Comparison of ENCODE assay signal across 11 cellular contexts in the genomic region with DNA sequence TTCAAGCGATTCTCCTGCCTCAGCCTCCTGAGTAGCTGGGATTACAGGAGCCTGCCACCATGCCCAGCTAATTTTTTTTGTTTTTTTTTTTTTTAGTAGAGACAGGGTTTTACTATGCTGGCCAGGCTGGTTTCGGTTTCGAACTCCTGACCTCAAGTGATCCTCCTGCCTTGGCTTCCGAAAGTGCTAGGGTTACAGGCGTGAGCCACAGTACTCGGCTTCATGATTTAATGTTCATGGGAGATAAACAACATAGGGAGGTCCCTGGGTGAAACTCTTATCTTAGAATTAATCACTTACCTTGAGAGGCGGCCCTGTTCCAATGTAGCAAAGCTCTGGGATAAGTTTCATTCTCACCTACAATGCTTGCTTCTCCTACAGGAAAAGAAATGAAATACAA. TPM values are rescaled to one million over a fixed set of nuclear protein-coding genes. Genes with fewer than 3 reads are reported as not detected.
A peak's percentile ranks its signal among the peaks of the same experiment; 100 is the strongest.
DNase-seq lines count a peak whose midpoint lies in the region; ATAC-seq, FAIRE-seq and TF ChIP-seq lines count a peak whose summit lies in the region.
"Had no signal": no experiment of that assay in that cellular context is flagged by ENCODE, and none has a peak within 500 bp of the region (broad histone marks: within the 10 kb centered on the region; RNA-seq: fewer than 3 reads in every experiment).

No MANE protein-coding gene starts in this region.

- no peak overlapping the region for H2BK15ac ChIP-seq in H9 (ENCODE audit: low read depth, low read length)

- no peak overlapping the region for H3K23ac ChIP-seq in H9 (ENCODE audit: insufficient read length, low read depth, low read length)

- H3K18ac ChIP-seq in H9 (ENCODE audit: insufficient read length, low read depth, low read length) = no peak overlapping the region

- H3K4me1 ChIP-seq in effector memory CD4-positive, alpha-beta T cell (ENCODE audit: control insufficient read depth, insufficient read depth, low read length, poor library complexity, severe bottlenecking) = no peaks in the 10 kb centered on the region
- no peaks in the 10 kb centered on the region for H3K4me1 ChIP-seq in H9 (ENCODE audit: insufficient read depth, low read length)
- H3K4me1 ChIP-seq: stomach had no signal

- H3K79me2 ChIP-seq in H9 (ENCODE audit: insufficient read depth, low read length) = no peaks in the 10 kb centered on the region

- no peak overlapping the region for H2BK5ac ChIP-seq in H9 (ENCODE audit: insufficient read length, low read length)

- no peak overlapping the region for H2AFZ ChIP-seq in H9 (ENCODE audit: low read length)

- WGBS in H9 (ENCODE audit: extremely low coverage, insufficient read length, low lambda C conversion rate) = no CpG with 5 or more reads among the region's 7 CpGs

- H3K56ac ChIP-seq in H9 (ENCODE audit: insufficient read length, low read depth, low read length) = no peak overlapping the region

- no peaks in the 10 kb centered on the region for H3K9me3 Mint-ChIP-seq in H9

- H3K4me2 ChIP-seq in H9 (ENCODE audit: insufficient read depth, insufficient read length, low read length) = no peak overlapping the region

- H3K4me3 ChIP-seq in effector memory CD4-positive, alpha-beta T cell (ENCODE audit: insufficient read depth, low read depth, low read length, poor library complexity, severe bottlenecking) = no peak overlapping the region
- H3K4me3 ChIP-seq: stomach had no signal

- no peaks in the 10 kb centered on the region for H4K20me1 ChIP-seq in H9 (ENCODE audit: control insufficient read depth, insufficient read depth, insufficient read length)

- peaks cover 49% of the 10 kb centered on the region for H3K36me3 ChIP-seq in effector memory CD4-positive, alpha-beta T cell (ENCODE audit: control insufficient read depth, insufficient read depth, low read length)

- no peak overlapping the region for H3K9ac ChIP-seq in H9 (ENCODE audit: extremely low read depth, insufficient read length, low read length)

- H3K23me2 ChIP-seq in H9 (ENCODE audit: insufficient read length, low read depth, low read length, poor library complexity, severe bottlenecking) = no peaks in the 10 kb centered on the region

- no peak overlapping the region for H3K4ac ChIP-seq in H9 (ENCODE audit: low read depth, low read length)

- no peak overlapping the region for H3K4me3 Mint-ChIP-seq in H9

- H2BK20ac ChIP-seq in H9 (ENCODE audit: low read depth, low read length, poor library complexity, severe bottlenecking) = no peak overlapping the region

- H3K14ac ChIP-seq in H9 (ENCODE audit: insufficient read depth, low read length) = no peak overlapping the region

- no peak overlapping the region for H3K27ac Mint-ChIP-seq in H9

- H4K8ac ChIP-seq in H9 (replicated peaks; ENCODE audit: insufficient read length, low read depth, low read length) = no peak overlapping the region

- H3K27me3 ChIP-seq in effector memory CD4-positive, alpha-beta T cell (replicated peaks; ENCODE audit: control insufficient read depth, insufficient read depth, low read length, poor library complexity, severe bottlenecking) = no peaks in the 10 kb centered on the region
- H3K27me3 ChIP-seq in H9 (ENCODE audit: insufficient read depth, low read length) = no peaks in the 10 kb centered on the region
- H3K27me3 ChIP-seq: stomach had no signal

- no peak overlapping the region for H3K27ac ChIP-seq in effector memory CD4-positive, alpha-beta T cell (ENCODE audit: insufficient read depth, low read length, poor library complexity, severe bottlenecking)
- H3K27ac ChIP-seq in H9 (ENCODE audit: insufficient read length, low read depth, low read length) = no peak overlapping the region
- H3K27ac ChIP-seq: stomach, WERI-Rb-1 had no signal

- TF ChIP-seq POLR2A in GM12892 (IDR thresholded peaks at IDR 0.05; ENCODE audit: low read depth, low read length) = no peak

- H2BK12ac ChIP-seq in H9 (ENCODE audit: insufficient read length, low read depth, low read length) = no peak overlapping the region

- TF ChIP-seq CTCF in H9 (conservative IDR thresholded peaks at IDR 0.05) = no peak

- no peaks in the 10 kb centered on the region for H3K79me1 ChIP-seq in H9 (ENCODE audit: insufficient read depth, low read depth, low read length, poor library complexity, severe bottlenecking)

- H3T11ph ChIP-seq in H9 (ENCODE audit: low read length) = no peak overlapping the region

- H2BK120ac ChIP-seq in H9 (ENCODE audit: low read depth, low read length, poor library complexity, severe bottlenecking) = no peak overlapping the region

- no peaks in the 10 kb centered on the region for H3K4me1 Mint-ChIP-seq in H9

- no peak overlapping the region for H4K5ac ChIP-seq in H9 (ENCODE audit: insufficient read length, low read depth, low read length)

- no peaks in the 10 kb centered on the region for H3K9me3 ChIP-seq in effector memory CD4-positive, alpha-beta T cell (ENCODE audit: control insufficient read depth, low read length)
- no peaks in the 10 kb centered on the region for H3K9me3 ChIP-seq in H9 (ENCODE audit: control insufficient read depth, low read depth, low read length)
- H3K9me3 ChIP-seq: stomach had no signal

- H3K36me3 Mint-ChIP-seq in H9 (ENCODE audit: insufficient read depth in 1 of 3, low read depth in 3 of 3) = peaks cover 11 to 48% (median 44%) of the 10 kb centered on the region in 3 experiments; a peak in 6 of 7 replicates

- ATAC-seq in GM18870 (IDR thresholded peaks at IDR 0.05; ENCODE audit: unreplicated experiment) (peak; percentile 91), GM21576 (IDR thresholded peaks at IDR 0.05; ENCODE audit: unreplicated experiment) (peak; percentile 94), HG03159 (IDR thresholded peaks at IDR 0.05; ENCODE audit: unreplicated experiment) (peak; percentile 78)

- no peaks in the 10 kb centered on the region for H3K27me3 Mint-ChIP-seq in H9 (ENCODE audit: low read depth)

- FAIRE-seq in GM12892 (lab: Jason Lieb, UNC) = no peak

- DNase-seq in effector memory CD4-positive, alpha-beta T cell = peak in 2 of 3 donors; percentile 2 to 16
- DNase-seq in H9 = no peak
- no peak for DNase-seq in NAMALWA (ENCODE audit: low spot score)
- DNase-seq in GM12892 (ENCODE audit: insufficient read length) = no peak
- no peak for DNase-seq in NCI-H345 treated with DMSO at 0.1 percent for 48 hours (lab: John Stamatoyannopoulos, UW; ENCODE audit: unreplicated experiment)
- DNase-seq: stimulated activated CD4-positive, alpha-beta T cell treated with anti-CD3 and anti-CD28 coated beads, Interleukin-15, amount 100 ng/mL, for 24 hours; stomach; WERI-Rb-1 had no signal

- H4K91ac ChIP-seq in H9 (ENCODE audit: insufficient read length, low read depth, low read length) = no peak overlapping the region

- H2AK5ac ChIP-seq in H9 (ENCODE audit: insufficient read length, low read length) = no peak overlapping the region

RNA-seq across cellular contexts. Expression of a gene that starts 48.3 kb away (rescaled TPM):
- 27.5 and 29.3 TPM in 2 replicates for total RNA-seq in H9 (2021)
- polyA plus RNA-seq in GM12892 (2012; ENCODE audit: missing spikeins) = 24.2 TPM

Comparison
In these comparisons a context has a peak if more than half of its experiments do, and no peak if none do; other contexts are left out.
1. DNase-seq: peak in effector memory CD4-positive, alpha-beta T cell (2 of 3); none in H9 (single experiment), NAMALWA (single experiment), GM12892 (single experiment) and NCI-H345 treated with DMSO at 0.1 percent for 48 hours (single experiment).
2. Peak in every context shown above with its lines, with median percentiles within 50 percentile points of each other: ATAC-seq.